ENCODE assay signal across 9 cellular contexts in the genomic region with DNA sequence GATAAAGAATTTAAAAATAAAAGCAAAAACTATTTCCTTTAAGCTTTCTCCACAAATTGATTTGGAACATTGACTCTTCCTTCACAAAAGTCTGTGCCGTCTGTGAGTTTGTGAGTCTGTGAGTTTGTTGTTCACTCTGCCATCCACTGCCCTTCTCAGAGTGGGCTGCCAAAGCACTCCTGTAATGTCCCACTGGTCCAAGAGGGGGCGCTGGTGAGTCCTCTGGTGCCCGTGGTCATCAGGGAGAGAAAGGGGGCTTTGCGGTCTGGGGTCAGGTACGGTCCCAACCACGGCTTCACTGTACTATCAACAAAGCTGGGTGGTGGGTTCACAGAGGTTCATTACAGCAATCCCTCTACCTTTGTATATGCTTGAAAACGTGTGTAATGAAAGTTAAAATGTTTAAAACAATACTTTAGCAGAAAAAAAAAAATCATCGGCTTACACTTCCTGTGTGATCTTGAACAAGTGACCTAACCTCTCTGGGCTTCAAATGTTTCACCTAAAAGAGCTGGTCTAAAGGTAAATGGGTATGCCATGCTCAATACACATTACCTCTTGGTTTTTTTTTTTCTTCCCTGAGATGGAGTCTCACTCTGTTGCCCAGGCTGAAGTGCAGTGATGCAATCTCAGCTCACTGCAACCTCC. TPM values are rescaled to one million over a fixed set of nuclear protein-coding genes. Genes with fewer than 3 reads are reported as not detected.
DNase-seq lines count a peak whose midpoint lies in the region; ATAC-seq, FAIRE-seq and TF ChIP-seq lines count a peak whose summit lies in the region.
"Had no signal": no experiment of that assay in that cellular context is flagged by ENCODE, and none has a peak within 500 bp of the region (broad histone marks: within the 10 kb centered on the region; RNA-seq: fewer than 3 reads in every experiment).

No MANE protein-coding gene starts in this region.

- WGBS in spleen, 5 donors: 53 to 67% (median 60%) methylated on average over 8 of the region's 8 CpGs

- H3K4me3 Mint-ChIP-seq in natural killer cell: no peak overlapping the region
- no peak overlapping the region for H3K4me3 Mint-ChIP-seq in natural killer cell treated with Interleukin-12 subunit alpha and Interleukin-12 subunit beta and Interleukin-15 and Interleukin-18, amount 100 ng/mL, for 72 hours

- H3K4me3 ChIP-seq in endothelial cell of umbilical vein (replicated peaks in 1 of 3; ENCODE audit: insufficient read depth in 1 of 3, low read depth in 1 of 3, low read length in 3 of 3): no peak overlapping the region
- H3K4me3 ChIP-seq in spleen: no peak overlapping the region

- CTCF ChIA-PET in endothelial cell of umbilical vein (lab: Charles Lee): interaction anchor here (0.8 to 1.4 kb wide), 5 partner anchors 9 to 317 kb away, joined by 3 to 8 read pairs (median 3); no protein-coding TSS in a partner anchor

- H3K9ac ChIP-seq in endothelial cell of umbilical vein (replicated peaks; ENCODE audit: extremely low read depth, insufficient read depth, low read length): no peak overlapping the region

- H3K27me3 Mint-ChIP-seq in natural killer cell (ENCODE audit: low read depth in 2 of 2): peaks cover 11 to 18% of the 10 kb centered on the region in 2 donors
- peaks cover 10 to 19% of the 10 kb centered on the region in 2 donors for H3K27me3 Mint-ChIP-seq in natural killer cell treated with Interleukin-12 subunit alpha and Interleukin-12 subunit beta and Interleukin-15 and Interleukin-18, amount 100 ng/mL, for 72 hours

- no peaks in the 10 kb centered on the region for H3K9me1 ChIP-seq in endothelial cell of umbilical vein (replicated peaks; ENCODE audit: control insufficient read depth, extremely low read depth, insufficient read depth, low read length)

- H4K20me1 ChIP-seq in endothelial cell of umbilical vein (replicated peaks; ENCODE audit: control insufficient read depth, extremely low read depth, insufficient read depth, low read length): no peaks in the 10 kb centered on the region

- H3K4me2 ChIP-seq in endothelial cell of umbilical vein (ENCODE audit: insufficient read depth, low read length): no peak overlapping the region

- no peak overlapping the region for H3K27ac Mint-ChIP-seq in natural killer cell
- H3K27ac Mint-ChIP-seq in natural killer cell treated with Interleukin-12 subunit alpha and Interleukin-12 subunit beta and Interleukin-15 and Interleukin-18, amount 100 ng/mL, for 72 hours: no peak overlapping the region

- H3K36me3 ChIP-seq in endothelial cell of umbilical vein (ENCODE audit: control insufficient read depth in 2 of 2, extremely low read depth in 1 of 2, insufficient read depth in 2 of 2, low read length in 2 of 2) (peaks cover 5 to 13% of the 10 kb centered on the region in 2 experiments), spleen (peaks cover 0 to 43% (median 8%) of the 10 kb centered on the region in 6 donors)

- peaks cover 10% of the 10 kb centered on the region for H3K36me3 Mint-ChIP-seq in natural killer cell
- H3K36me3 Mint-ChIP-seq in natural killer cell treated with Interleukin-12 subunit alpha and Interleukin-12 subunit beta and Interleukin-15 and Interleukin-18, amount 100 ng/mL, for 72 hours: peaks cover 5% of the 10 kb centered on the region

- H3K9me3 Mint-ChIP-seq in natural killer cell: no peaks in the 10 kb centered on the region
- H3K9me3 Mint-ChIP-seq in natural killer cell treated with Interleukin-12 subunit alpha and Interleukin-12 subunit beta and Interleukin-15 and Interleukin-18, amount 100 ng/mL, for 72 hours: no peaks in the 10 kb centered on the region
- H3K9me3 Mint-ChIP-seq: stimulated activated naive CD8-positive, alpha-beta T cell treated with anti-CD3 and anti-CD28 coated beads, Interleukin-15, Interleukin-2, amounts not matched to agents 100 ng/mL and 50 ng/mL, for 24 hours had no signal

- H3K9me3 ChIP-seq in endothelial cell of umbilical vein (replicated peaks; ENCODE audit: control insufficient read depth, insufficient read depth, low read length) (no peaks in the 10 kb centered on the region), spleen (no peaks in the 10 kb centered on the region)

- TF ChIP-seq CTCF in natural killer cell (IDR thresholded peaks at IDR 0.05) (peak; percentile 61), endothelial cell of umbilical vein (IDR thresholded peaks at IDR 0.05; ENCODE audit: extremely low read depth in 1 of 2, insufficient read depth in 1 of 2, low read depth in 1 of 2, low read length in 2 of 2) (peak; percentile 84 to 92), spleen (IDR thresholded peaks at IDR 0.05 in 8 of 11, conservative IDR thresholded peaks at IDR 0.05 in 3 of 11) (peak in 8 of 11 experiments; percentile 24 to 66 (median 54))

- POLR2A ChIA-PET in endothelial cell of umbilical vein (lab: Charles Lee): no interaction called here

- no peak for TF ChIP-seq POLR2A in endothelial cell of umbilical vein (IDR thresholded peaks at IDR 0.05; ENCODE audit: low read depth, low read length)
- TF ChIP-seq POLR2A in spleen (IDR thresholded peaks at IDR 0.05): no peak

- peak; percentile 34 for DNase-seq in natural killer cell
- no peak for DNase-seq in natural killer cell treated with Interleukin-12 subunit alpha and Interleukin-12 subunit beta and Interleukin-15 and Interleukin-18, amount 100 ng/mL, for 72 hours (ENCODE audit: low spot score)
- peak; percentile 66 for DNase-seq in activated CD4-positive, alpha-beta T cell treated with anti-CD3 and anti-CD28 coated beads for 48 hours
- peak; percentile 41 for DNase-seq in endothelial cell of umbilical vein (ENCODE audit: low read depth, low spot score)
- no peak for DNase-seq in spleen
- DNase-seq in NCI-H510A treated with DMSO at 0.1 percent for 48 hours (lab: John Stamatoyannopoulos, UW): no peak
- no peak for DNase-seq in T1000 (lab: John Stamatoyannopoulos, UW)

- no peak overlapping the region for H2AFZ ChIP-seq in endothelial cell of umbilical vein (ENCODE audit: low read depth, low read length)

- FAIRE-seq in endothelial cell of umbilical vein (lab: Jason Lieb, UNC): peak; percentile 15

- H3K79me2 ChIP-seq in endothelial cell of umbilical vein (ENCODE audit: control insufficient read depth, insufficient read depth, low read length): no peaks in the 10 kb centered on the region

- ATAC-seq in natural killer cell: peak in 1 of 3 donors; percentile 34
- no peak for ATAC-seq in natural killer cell treated with Interleukin-12 subunit alpha and Interleukin-12 subunit beta and Interleukin-15 and Interleukin-18, amount 100 ng/mL, for 72 hours
- ATAC-seq in GM19351 (IDR thresholded peaks at IDR 0.05; ENCODE audit: unreplicated experiment): no peak

- peaks cover 16 to 17% of the 10 kb centered on the region in 2 donors for H3K4me1 Mint-ChIP-seq in natural killer cell
- H3K4me1 Mint-ChIP-seq in natural killer cell treated with Interleukin-12 subunit alpha and Interleukin-12 subunit beta and Interleukin-15 and Interleukin-18, amount 100 ng/mL, for 72 hours (ENCODE audit: low read depth in 2 of 2): peaks cover 17 to 28% of the 10 kb centered on the region in 2 donors

- no TSS peak for BruUV-seq in endothelial cell of umbilical vein (replicated peaks; lab: Mats Ljungman, UMichigan)

- H3K4me1 ChIP-seq in endothelial cell of umbilical vein (ENCODE audit: control insufficient read depth, extremely low read depth, insufficient read depth, low read length) (peaks cover 17% of the 10 kb centered on the region), spleen (peaks cover 0 to 21% (median 8%) of the 10 kb centered on the region in 6 donors)

- peaks cover 4 to 6% of the 10 kb centered on the region in 2 experiments for H3K27me3 ChIP-seq in endothelial cell of umbilical vein (ENCODE audit: control insufficient read depth in 2 of 2, insufficient read depth in 2 of 2, low read length in 2 of 2)
- peaks cover 0 to 12% (median 8%) of the 10 kb centered on the region in 7 donors for H3K27me3 ChIP-seq in spleen (replicated peaks in 1 of 7)

- H3K27ac ChIP-seq in endothelial cell of umbilical vein (ENCODE audit: insufficient read depth, low read depth, low read length) (no peak overlapping the region), spleen (no peak overlapping the region)

- intact Hi-C loops in natural killer cell (cut with micrococcal nuclease) (loop anchor here (10.0 kb wide), 2 partner anchors 461 to 1171 kb away; a partner anchor contains a TSS), endothelial cell of umbilical vein (cut with micrococcal nuclease) (loop anchor here (10.0 kb wide), 2 partner anchors 621 to 991 kb away; a partner anchor contains a TSS), spleen (cut with DNase I; ENCODE audit: low total_unique reads) (no loop called here)

- dilution Hi-C loops in endothelial cell of umbilical vein (cut with MboI; ENCODE audit: extremely low pct_ligation_motif_present, low sequenced_read_pairs): loop anchor here (25.0 kb wide), 3 partner anchors 228 to 603 kb away; a partner anchor contains a TSS

TF ChIP-seq in endothelial cell of umbilical vein, 7 proteins besides CTCF, POLR2A, EP300 and RAD21:
- TF ChIP-seq JUN (IDR thresholded peaks at IDR 0.05; ENCODE audit: borderline replicate concordance, insufficient read depth, insufficient read length, low read depth): no peak
- TF ChIP-seq GATA2 (IDR thresholded peaks at IDR 0.05; ENCODE audit: insufficient read depth, insufficient read length, low read depth, low read length): no peak
- TF ChIP-seq EZH2 (IDR thresholded peaks at IDR 0.05; ENCODE audit: borderline replicate concordance, low read depth, low read length, severe bottlenecking): no peak
- TF ChIP-seq POLR2AphosphoS5 (IDR thresholded peaks at IDR 0.05; ENCODE audit: insufficient read depth, low read depth, low read length): no peak
- TF ChIP-seq FOS (IDR thresholded peaks at IDR 0.05; ENCODE audit: borderline replicate concordance, insufficient read depth, low read length): no peak
- TF ChIP-seq MYC (IDR thresholded peaks at IDR 0.05; ENCODE audit: low read depth, low read length): no peak
- TF ChIP-seq, protein P1, sequence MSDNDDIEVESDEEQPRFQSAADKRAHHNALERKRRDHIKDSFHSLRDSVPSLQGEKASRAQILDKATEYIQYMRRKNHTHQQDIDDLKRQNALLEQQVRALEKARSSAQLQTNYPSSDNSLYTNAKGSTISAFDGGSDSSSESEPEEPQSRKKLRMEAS (IDR thresholded peaks at IDR 0.05; ENCODE audit: insufficient read depth, insufficient read length): no peak

RNA-seq across cellular contexts. Expression of a gene that starts 5.6 kb away (rescaled TPM):
- not detected for total RNA-seq in natural killer cell
- total RNA-seq in natural killer cell treated with Interleukin-12 subunit alpha and Interleukin-12 subunit beta and Interleukin-15 and Interleukin-18, amount 100 ng/mL, for 72 hours: not detected
- not detected in 2 replicates for total RNA-seq in endothelial cell of umbilical vein
- not detected in 2 replicates for polyA plus RNA-seq in endothelial cell of umbilical vein
- not detected in 2 replicates for polyA plus RNA-seq in endothelial cell of umbilical vein (2011; cell fraction: cytosol; rRNA removed)
- polyA plus RNA-seq in endothelial cell of umbilical vein (2011; cell fraction: nucleus; rRNA removed): not detected in 2 replicates
- polyA plus RNA-seq in endothelial cell of umbilical vein (2012): not detected in 2 replicates
- not detected in 2 replicates for polyA minus RNA-seq in endothelial cell of umbilical vein
- polyA minus RNA-seq in endothelial cell of umbilical vein (2011; cell fraction: cytosol; rRNA and poly(A)+ RNA removed): not detected
- not detected in 2 replicates for polyA minus RNA-seq in endothelial cell of umbilical vein (2011; cell fraction: nucleus; rRNA and poly(A)+ RNA removed)
- total RNA-seq in spleen: not detected
- polyA plus RNA-seq in spleen: not detected

Comparison
In these comparisons a context has a peak if more than half of its experiments do, and no peak if none do; other contexts are left out.
1. DNase-seq: peak in natural killer cell (single experiment), activated CD4-positive, alpha-beta T cell treated with anti-CD3 and anti-CD28 coated beads for 48 hours (single experiment) and endothelial cell of umbilical vein (single experiment); none in natural killer cell treated with Interleukin-12 subunit alpha and Interleukin-12 subunit beta and Interleukin-15 and Interleukin-18, amount 100 ng/mL, for 72 hours (single experiment), spleen (single experiment), NCI-H510A treated with DMSO at 0.1 percent for 48 hours (single experiment) and T1000 (single experiment).
2. Peak in every context shown above with its lines, with median percentiles within 50 percentile points of each other: CTCF ChIP-seq.